In the genomic region with DNA sequence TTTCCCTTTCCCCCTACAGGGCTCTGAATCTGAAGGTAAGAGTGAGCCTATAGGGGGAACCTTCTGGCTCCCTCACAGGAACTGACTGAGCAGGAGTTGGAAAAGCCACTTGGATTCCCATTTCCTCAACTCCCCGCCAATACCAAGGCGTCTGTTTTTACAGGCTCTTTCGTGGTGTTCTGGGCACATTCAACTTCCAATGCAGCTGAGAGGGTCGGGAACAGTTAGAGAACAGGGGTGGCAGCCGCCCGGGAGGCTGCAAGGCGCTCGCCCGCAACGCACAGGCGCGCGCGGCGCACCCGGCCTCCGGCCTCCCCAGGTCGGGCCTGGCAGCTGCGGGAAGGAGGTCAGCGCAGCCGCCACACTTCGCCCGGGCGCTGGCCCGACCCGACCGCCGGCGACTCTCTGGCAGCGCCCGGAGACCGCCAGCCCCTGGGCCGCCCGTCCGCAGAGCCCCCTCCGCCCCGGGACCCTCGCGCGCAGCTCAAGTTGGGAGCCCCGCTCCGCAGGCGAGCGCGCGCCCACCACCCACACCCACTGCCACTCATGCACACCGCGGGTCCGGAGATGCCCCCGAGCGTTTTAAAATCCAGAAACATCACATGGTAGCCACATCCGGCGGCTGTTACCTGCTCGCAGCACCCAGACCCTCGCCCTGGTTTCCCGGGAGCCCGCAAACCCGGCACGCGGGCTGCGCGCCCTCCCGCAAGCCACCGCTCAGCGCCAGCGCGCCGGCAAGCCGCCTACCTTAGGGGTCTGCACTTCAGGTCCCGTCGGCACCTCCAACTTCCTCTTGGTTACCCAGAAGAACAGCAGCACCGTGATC, we compare ENCODE assay signal across 8 cellular contexts. TPM values are rescaled to one million over a fixed set of nuclear protein-coding genes. Genes with fewer than 3 reads are reported as not detected.
DNase-seq lines count a peak whose midpoint lies in the region.

No MANE protein-coding gene starts in this region.

- H3K4me1 ChIP-seq in effector memory CD4-positive, alpha-beta T cell (ENCODE audit: control insufficient read depth, insufficient read depth, low read length, poor library complexity, severe bottlenecking) = peaks cover 11% of the 10 kb centered on the region
- H3K4me1 ChIP-seq in muscle layer of duodenum (ENCODE audit: control insufficient read depth in 1 of 2, insufficient read depth in 2 of 2, low read length in 2 of 2) = peaks cover 0 to 20% of the 10 kb centered on the region in 2 donors

- H3K27ac ChIP-seq in effector memory CD4-positive, alpha-beta T cell (ENCODE audit: insufficient read depth, low read length, poor library complexity, severe bottlenecking) = no peak overlapping the region
- H3K27ac ChIP-seq in muscle layer of duodenum (ENCODE audit: low read length) = no peak overlapping the region

- DNase-seq in DMS153 treated with DMSO at 0.1 percent for 48 hours (lab: John Stamatoyannopoulos, UW; ENCODE audit: unreplicated experiment) = peak; percentile 4
- DNase-seq in DMS153 (lab: John Stamatoyannopoulos, UW) = no peak
- DNase-seq in NCI-H460 (ENCODE audit: extremely low read depth, low read depth) = peak; percentile 13
- DNase-seq in effector memory CD4-positive, alpha-beta T cell = no peak
- no peak for DNase-seq in NCI-H2081 (lab: John Stamatoyannopoulos, UW)
- no peak for DNase-seq in pons (ENCODE audit: low spot score)
- DNase-seq in HCEC 1CT = no peak

- no peaks in the 10 kb centered on the region for H3K9me3 ChIP-seq in effector memory CD4-positive, alpha-beta T cell (ENCODE audit: control insufficient read depth, low read length)
- no peaks in the 10 kb centered on the region for H3K9me3 ChIP-seq in muscle layer of duodenum (ENCODE audit: control insufficient read depth in 1 of 2, low read length in 2 of 2)

- H3K4me3 ChIP-seq in effector memory CD4-positive, alpha-beta T cell (ENCODE audit: insufficient read depth, low read depth, low read length, poor library complexity, severe bottlenecking) = peak overlapping the region; percentile 39
- H3K4me3 ChIP-seq in muscle layer of duodenum (ENCODE audit: low read depth in 1 of 2, low read length in 2 of 2) = peak overlapping the region; percentile 33 to 76

- H3K27me3 ChIP-seq in effector memory CD4-positive, alpha-beta T cell (replicated peaks; ENCODE audit: control insufficient read depth, insufficient read depth, low read length, poor library complexity, severe bottlenecking) = peaks cover 26% of the 10 kb centered on the region
- peaks cover 28% of the 10 kb centered on the region for H3K27me3 ChIP-seq in muscle layer of duodenum (ENCODE audit: low read depth, low read length)

- H3K36me3 ChIP-seq in effector memory CD4-positive, alpha-beta T cell (ENCODE audit: control insufficient read depth, insufficient read depth, low read length) = no peaks in the 10 kb centered on the region
- no peaks in the 10 kb centered on the region for H3K36me3 ChIP-seq in muscle layer of duodenum (ENCODE audit: control insufficient read depth in 1 of 2, insufficient read depth in 2 of 2, low read length in 2 of 2)

RNA-seq across cellular contexts. Expression of a gene that starts 0.8 kb away (rescaled TPM):
- 21.8 and 24.5 TPM in 2 replicates for total RNA-seq in NCI-H460 (2014; rRNA removed; shearing (Covaris generic))
- polyA plus RNA-seq in NCI-H460 (2014; cell fraction: nucleus; rRNA removed) = 74.5 and 74.8 TPM in 2 replicates

Comparison
In these comparisons a context has a peak if more than half of its experiments do, and no peak if none do; other contexts are left out.
1. DNase-seq: peak in DMS153 treated with DMSO at 0.1 percent for 48 hours (single experiment) and NCI-H460 (single experiment); none in DMS153 (single experiment), effector memory CD4-positive, alpha-beta T cell (0 of 3), NCI-H2081 (0 of 2), pons (single experiment) and HCEC 1CT (single experiment).